Comparison of ENCODE assay signal across 1 cellular context in genomic region chr10:80266513-80266863, GRCh38.
TF ChIP-seq lines count a peak whose summit lies in the region.

No MANE protein-coding gene starts in this region.

TF ChIP-seq in IMR-90, 13 proteins besides CTCF, POLR2A, EP300 and RAD21 (continued from another document):
- TF ChIP-seq ELK1 (IDR thresholded peaks at IDR 0.05; ENCODE audit: borderline replicate concordance, low read depth, low read length) (no peak), FOS (IDR thresholded peaks at IDR 0.05; ENCODE audit: low read depth, low read length) (no peak)
